ENCODE assay signal across 31 cellular contexts in genomic region chr19:46107371-46107770, GRCh38. TPM values are rescaled to one million over a fixed set of nuclear protein-coding genes. Genes with fewer than 3 reads are reported as not detected.
DNase-seq lines count a peak whose midpoint lies in the region; ATAC-seq and TF ChIP-seq lines count a peak whose summit lies in the region.
"Had no signal": no experiment of that assay in that cellular context is flagged by ENCODE, and none has a peak within 500 bp of the region (broad histone marks: within the 10 kb centered on the region; RNA-seq: fewer than 3 reads in every experiment).

No MANE protein-coding gene starts in this region.

- no peak overlapping the region for H3K23ac ChIP-seq in trophoblast cell (ENCODE audit: low read length)

- intact Hi-C loops in testis (cut with DNase I; ENCODE audit: low total_unique reads) = no loop called here

- no peak overlapping the region for H3K18ac ChIP-seq in trophoblast cell (ENCODE audit: low read length)

- no peak for TF ChIP-seq POLR2A in testis (IDR thresholded peaks at IDR 0.05)

- no CpG with 5 or more reads among the region's 6 CpGs for WGBS in trophoblast cell (ENCODE audit: extremely low coverage, insufficient coverage, insufficient read length)
- WGBS in testis, 2 donors = 80 to 86% methylated on average over 6 of the region's 6 CpGs

- no peaks in the 10 kb centered on the region for H3K79me2 ChIP-seq in trophoblast cell (ENCODE audit: control insufficient read depth, insufficient read depth, low read length, poor library complexity)

- H2AK5ac ChIP-seq in trophoblast cell (ENCODE audit: low read length) = no peak overlapping the region

- H2AFZ ChIP-seq in trophoblast cell (ENCODE audit: insufficient read depth, low read length, poor library complexity) = no peak overlapping the region

- H4K12ac ChIP-seq in trophoblast cell (ENCODE audit: low read depth, low read length) = no peak overlapping the region

- H3K36me3 ChIP-seq in trophoblast cell (ENCODE audit: control insufficient read depth in 1 of 2, insufficient read depth in 2 of 2, low read length in 2 of 2) (no peaks in the 10 kb centered on the region), testis (ENCODE audit: low read depth, missing control alignments) (no peaks in the 10 kb centered on the region)
- H3K36me3 ChIP-seq: cardiac muscle cell, gastrocnemius medialis, lower lobe of right lung, neutrophil, transverse colon had no signal

- H3K27ac Mint-ChIP-seq in immature natural killer cell = no peak overlapping the region
- H3K27ac Mint-ChIP-seq: activated naive CD8-positive, alpha-beta T cell treated with anti-CD3 and anti-CD28 coated beads, Interleukin-2, amount 10 ng/mL, durations not matched to agents 7 days and 5 days; activated T-helper 2 cell treated with anti-CD3 and anti-CD28 coated beads, Interferon-gamma antibody, Interleukin-2, Interleukin-4, amounts not matched to agents 10 μg/mL and 5 μg/mL and 100 μg/mL, durations not matched to agents 14 hours and 24 hours and 36 hours; CD14-positive monocyte; H9; IgD-negative memory B cell had no signal

- ATAC-seq in GM19467 (IDR thresholded peaks at IDR 0.05; ENCODE audit: unreplicated experiment) = no peak
- no peak for ATAC-seq in GM19452 (IDR thresholded peaks at IDR 0.05; ENCODE audit: unreplicated experiment)
- ATAC-seq: gastrocnemius medialis; lower lobe of right lung; stimulated activated naive CD8-positive, alpha-beta T cell treated with anti-CD3 and anti-CD28 coated beads, Interleukin-15, Interleukin-2, amounts not matched to agents 100 U/mL and 50 U/mL, for 24 hours had no signal

- H3K9ac ChIP-seq in trophoblast cell (ENCODE audit: low read length) = no peak overlapping the region
- H3K9ac ChIP-seq: SK-N-SH had no signal

- TF ChIP-seq CTCF in testis (IDR thresholded peaks at IDR 0.05) = no peak

- H2BK5ac ChIP-seq in trophoblast cell (ENCODE audit: low read depth, low read length, poor library complexity) = no peak overlapping the region

- H4K8ac ChIP-seq in trophoblast cell (ENCODE audit: low read depth, low read length) = no peak overlapping the region

- no peak overlapping the region for H3K4ac ChIP-seq in trophoblast cell (ENCODE audit: low read depth, low read length)

- no peaks in the 10 kb centered on the region for H3K36me3 Mint-ChIP-seq in immature natural killer cell
- H3K36me3 Mint-ChIP-seq: activated naive CD8-positive, alpha-beta T cell treated with anti-CD3 and anti-CD28 coated beads, Interleukin-2, amount 10 ng/mL, durations not matched to agents 7 days and 5 days; CD14-positive monocyte; IgD-negative memory B cell had no signal

- no peaks in the 10 kb centered on the region for H3K4me1 Mint-ChIP-seq in immature natural killer cell
- H3K4me1 Mint-ChIP-seq: activated naive CD8-positive, alpha-beta T cell treated with anti-CD3 and anti-CD28 coated beads, Interleukin-2, amount 10 ng/mL, durations not matched to agents 7 days and 5 days; CD14-positive monocyte; H9; IgD-negative memory B cell had no signal

- no peak overlapping the region for H4K91ac ChIP-seq in trophoblast cell (ENCODE audit: low read depth, low read length)

- no peaks in the 10 kb centered on the region for H3K27me3 ChIP-seq in trophoblast cell (ENCODE audit: insufficient read depth, low read length)
- no peaks in the 10 kb centered on the region for H3K27me3 ChIP-seq in testis

- no peak overlapping the region for H2BK120ac ChIP-seq in trophoblast cell (ENCODE audit: insufficient read depth, low read length, poor library complexity)

- no peaks in the 10 kb centered on the region for H3K9me3 Mint-ChIP-seq in immature natural killer cell
- H3K9me3 Mint-ChIP-seq: activated naive CD8-positive, alpha-beta T cell treated with anti-CD3 and anti-CD28 coated beads, Interleukin-2, amount 10 ng/mL, durations not matched to agents 7 days and 5 days; activated T-helper 2 cell treated with anti-CD3 and anti-CD28 coated beads, Interferon-gamma antibody, Interleukin-2, Interleukin-4, amounts not matched to agents 10 μg/mL and 5 μg/mL and 100 μg/mL, durations not matched to agents 14 hours and 24 hours and 36 hours; IgD-negative memory B cell had no signal

- DNase-seq in EH (ENCODE audit: low read depth) (peak; percentile 37), SW480 (ENCODE audit: low spot score) (peak; percentile 20), dedifferentiated amniotic fluid mesenchymal stem cell (ENCODE audit: extremely low spot score) (peak; percentile 47), trophoblast cell (no peak), immature natural killer cell (no peak), testis (no peak)
- DNase-seq: ACHN; activated CD8-positive, alpha-beta memory T cell treated with anti-CD3 and anti-CD28 coated beads, Interleukin-2, amount 50 U/mL, for 48 hours; activated naive CD8-positive, alpha-beta T cell treated with anti-CD3 and anti-CD28 coated beads, Interleukin-2, amount 10 ng/mL, durations not matched to agents 7 days and 5 days; gastrocnemius medialis; H9; kidney; lower lobe of right lung; MM.1S; NCI-H1436 treated with DMSO at 0.1 percent for 48 hours; NCI-H2171; NCI-H526 treated with DMSO at 0.1 percent for 48 hours; SK-N-SH; stimulated activated CD4-positive, alpha-beta T cell treated with anti-CD3 and anti-CD28 coated beads, Interleukin-12 subunit alpha, Interleukin-12 subunit beta, amount 100 ng/mL, for 4 hours; stimulated activated CD4-positive, alpha-beta T cell treated with anti-CD3 and anti-CD28 coated beads, Interleukin-4, amount 100 ng/mL, for 4 hours; stimulated activated naive CD8-positive, alpha-beta T cell treated with anti-CD3 and anti-CD28 coated beads, Interleukin-15, Interleukin-2, amounts not matched to agents 100 U/mL and 50 U/mL, for 24 hours; transverse colon had no signal

- no peak overlapping the region for H3K27ac ChIP-seq in trophoblast cell (ENCODE audit: low read depth, low read length)
- H3K27ac ChIP-seq in testis = no peak overlapping the region
- H3K27ac ChIP-seq: cardiac muscle cell, gastrocnemius medialis, lower lobe of right lung, neutrophil, transverse colon had no signal

- no peak overlapping the region for H3K4me2 ChIP-seq in trophoblast cell (ENCODE audit: low read length)
- H3K4me2 ChIP-seq: SK-N-SH had no signal

- H3K4me3 ChIP-seq in trophoblast cell (ENCODE audit: low read depth, low read length) (no peak overlapping the region), testis (no peak overlapping the region)
- H3K4me3 ChIP-seq: cardiac muscle cell, gastrocnemius medialis, lower lobe of right lung, transverse colon had no signal

- H3K9me3 ChIP-seq in trophoblast cell (ENCODE audit: insufficient read depth, low read depth, low read length) (peaks cover 2% of the 10 kb centered on the region), testis (no peaks in the 10 kb centered on the region)
- H3K9me3 ChIP-seq: gastrocnemius medialis, neutrophil, SK-N-SH had no signal

- peaks cover 0 to 5% (median 5%) of the 10 kb centered on the region in 3 donors for H3K27me3 Mint-ChIP-seq in immature natural killer cell (ENCODE audit: low read depth in 3 of 3)

- H3K4me3 Mint-ChIP-seq in immature natural killer cell = no peak overlapping the region
- H3K4me3 Mint-ChIP-seq: activated naive CD8-positive, alpha-beta T cell treated with anti-CD3 and anti-CD28 coated beads, Interleukin-2, amount 10 ng/mL, durations not matched to agents 7 days and 5 days; CD14-positive monocyte; H9; IgD-negative memory B cell had no signal

- H3K4me1 ChIP-seq in trophoblast cell (ENCODE audit: control insufficient read depth in 1 of 2, insufficient read depth in 2 of 2, low read length in 2 of 2) (peaks cover 0 to 5% of the 10 kb centered on the region in 2 experiments), testis (no peaks in the 10 kb centered on the region)
- H3K4me1 ChIP-seq: gastrocnemius medialis, lower lobe of right lung, transverse colon had no signal

- H3K79me1 ChIP-seq in trophoblast cell (ENCODE audit: low read length) = peaks cover 2% of the 10 kb centered on the region

- peak overlapping the region; percentile 58 for H2BK12ac ChIP-seq in trophoblast cell (ENCODE audit: low read length)

- no peak overlapping the region for H3K14ac ChIP-seq in trophoblast cell (ENCODE audit: low read length)

RNA-seq across cellular contexts. Expression of gene IGFL3, which starts 17.1 kb away (rescaled TPM):
- polyA plus RNA-seq in trophoblast cell (2013) = 0.39 and 0.48 TPM in 2 replicates
- not detected for polyA plus RNA-seq in immature natural killer cell
- not detected for total RNA-seq in testis
- polyA plus RNA-seq in testis (ENCODE audit: insufficient read depth, low read depth, low replicate concordance) = not detected
- total RNA-seq: activated naive CD8-positive, alpha-beta T cell treated with anti-CD3 and anti-CD28 coated beads, Interleukin-2, amount 10 ng/mL, durations not matched to agents 7 days and 5 days; activated T-helper 2 cell treated with anti-CD3 and anti-CD28 coated beads, Interferon-gamma antibody, Interleukin-2, Interleukin-4, amounts not matched to agents 10 μg/mL and 5 μg/mL and 100 μg/mL, durations not matched to agents 14 hours and 24 hours and 36 hours; cardiac muscle cell; dermis microvascular lymphatic vessel endothelial cell; gastrocnemius medialis; H9; kidney; lower lobe of right lung; T-helper 2 cell treated with Interferon-gamma antibody and Interleukin-4, amounts not matched to agents 100 ng/mL and 5 ng/mL, for 36 hours; transverse colon had no signal
- polyA plus RNA-seq: cardiac muscle cell, CD14-positive monocyte, IgD-negative memory B cell, SK-N-SH had no signal

RNA-seq across cellular contexts. Expression of gene IGFL2, which starts 40.7 kb away (rescaled TPM):
- 1.8 and 2.4 TPM in 2 replicates for polyA plus RNA-seq in trophoblast cell (2013)
- polyA plus RNA-seq in immature natural killer cell (not detected), testis (ENCODE audit: insufficient read depth, low read depth, low replicate concordance) (8.0 TPM)
- 1 to 10 TPM; 7.2 to 7.6 TPM for total RNA-seq in testis
- total RNA-seq: activated naive CD8-positive, alpha-beta T cell treated with anti-CD3 and anti-CD28 coated beads, Interleukin-2, amount 10 ng/mL, durations not matched to agents 7 days and 5 days; cardiac muscle cell; dermis microvascular lymphatic vessel endothelial cell; gastrocnemius medialis; H9; kidney; lower lobe of right lung; transverse colon had no signal
- polyA plus RNA-seq: CD14-positive monocyte, IgD-negative memory B cell had no signal

Comparison
In these comparisons a context has a peak if more than half of its experiments do, and no peak if none do; other contexts are left out.
1. DNase-seq: peak in EH (single experiment), SW480 (single experiment) and dedifferentiated amniotic fluid mesenchymal stem cell (single experiment); none in trophoblast cell (0 of 2), immature natural killer cell (0 of 3) and testis (single experiment).